ENCODE assay signal across 18 cellular contexts in the genomic region with DNA sequence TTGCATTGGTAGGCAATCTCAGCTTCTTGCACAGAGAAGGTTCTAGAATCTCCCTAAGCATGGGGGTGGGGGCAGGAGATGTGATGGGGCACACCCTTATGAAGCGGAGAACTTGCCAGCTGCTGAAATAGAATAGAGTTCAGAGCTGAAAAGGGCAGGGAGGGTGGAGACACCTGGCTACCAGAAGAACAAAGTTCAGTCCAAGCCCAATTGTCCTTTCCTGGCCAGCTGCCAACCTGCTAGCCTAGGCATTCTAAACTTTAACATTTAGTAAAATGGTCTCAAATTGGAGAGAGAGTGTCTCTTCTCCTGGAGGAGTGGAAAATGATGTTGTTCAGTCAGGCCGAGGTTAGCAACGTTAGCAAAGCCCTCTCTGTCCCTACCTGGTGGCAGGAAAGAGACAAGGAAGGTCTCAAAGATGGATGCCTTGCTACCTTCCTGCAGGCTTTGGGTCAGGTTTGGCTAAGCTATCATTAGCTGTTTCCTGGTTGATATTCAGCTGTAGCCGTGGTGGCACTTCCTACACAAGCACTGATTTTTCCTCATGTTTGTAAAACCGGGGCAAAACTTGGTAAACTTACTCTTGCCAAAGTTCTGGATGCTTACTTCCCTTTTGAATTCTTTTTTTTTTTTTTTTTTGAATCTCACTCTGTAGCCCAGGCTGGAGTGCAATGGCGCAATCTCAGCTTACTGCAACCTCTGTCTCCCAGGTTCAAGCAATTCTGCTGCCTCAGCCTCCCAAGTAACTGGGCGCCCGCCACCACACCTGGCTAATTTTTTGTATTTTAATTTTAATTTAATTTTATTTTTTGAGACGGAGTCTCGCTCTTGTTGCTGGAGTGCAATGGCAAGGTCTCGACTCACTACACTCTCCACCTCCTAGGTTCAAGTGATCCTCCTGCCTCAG. TPM values are rescaled to one million over a fixed set of nuclear protein-coding genes. Genes with fewer than 3 reads are reported as not detected.
A peak's percentile ranks its signal among the peaks of the same experiment; 100 is the strongest.
DNase-seq lines count a peak whose midpoint lies in the region; ATAC-seq and TF ChIP-seq lines count a peak whose summit lies in the region.
"Had no signal": no experiment of that assay in that cellular context is flagged by ENCODE, and none has a peak within 500 bp of the region (broad histone marks: within the 10 kb centered on the region; RNA-seq: fewer than 3 reads in every experiment).

No MANE protein-coding gene starts in this region.

- no peak for TF ChIP-seq CTCF in neutrophil (IDR thresholded peaks at IDR 0.05)

- intact Hi-C loops in activated CD4-positive, alpha-beta memory T cell treated with anti-CD3 and anti-CD28 coated beads for 36 hours (cut with micrococcal nuclease): no loop called here

- ATAC-seq in stimulated activated naive CD8-positive, alpha-beta T cell treated with anti-CD3 and anti-CD28 coated beads, Interleukin-15, amount 100 ng/mL, for 72 hours: no peak
- ATAC-seq: activated naive CD4-positive, alpha-beta T cell treated with anti-CD3 and anti-CD28 coated beads, Interleukin-2, amount 50 U/mL, for 72 hours; WTC11 had no signal

- no peaks in the 10 kb centered on the region for H3K27me3 Mint-ChIP-seq in activated CD4-positive, alpha-beta memory T cell treated with anti-CD3 and anti-CD28 coated beads for 36 hours
- H3K27me3 Mint-ChIP-seq in activated CD4-positive, alpha-beta memory T cell treated with anti-CD3 and anti-CD28 coated beads, Interleukin-2, amount 10 ng/mL, durations not matched to agents 7 days and 5 days: no peaks in the 10 kb centered on the region
- no peaks in the 10 kb centered on the region for H3K27me3 Mint-ChIP-seq in stimulated activated naive CD8-positive, alpha-beta T cell treated with anti-CD3 and anti-CD28 coated beads, Interleukin-15, amount 100 ng/mL, for 72 hours

- H4K20me1 ChIP-seq in Karpas-422 (ENCODE audit: insufficient read depth, low read depth, low read length): no peaks in the 10 kb centered on the region

- H2AFZ ChIP-seq in Karpas-422 (ENCODE audit: low read length): no peak overlapping the region

- H3K4me1 ChIP-seq in Karpas-422 (ENCODE audit: low read length) (no peaks in the 10 kb centered on the region), duodenal mucosa (ENCODE audit: control insufficient read depth in 1 of 2, insufficient read depth in 2 of 2, low read length in 2 of 2) (peaks cover 0 to 3% of the 10 kb centered on the region in 2 donors), neutrophil (ENCODE audit: control insufficient read depth in 1 of 2, insufficient read depth in 1 of 2, low read depth in 1 of 2, low read length in 1 of 2) (peaks cover 9 to 16% of the 10 kb centered on the region in 2 experiments)

- CTCF ChIA-PET in activated CD4-positive, alpha-beta memory T cell treated with anti-CD3 and anti-CD28 coated beads for 36 hours (lab: Charles Lee): interaction anchor here (0.7 to 1.5 kb wide), 2 partner anchors 30 to 582 kb away, joined by 3 read pairs; no protein-coding TSS in a partner anchor
- CTCF ChIA-PET in activated CD4-positive, alpha-beta memory T cell treated with anti-CD3 and anti-CD28 coated beads, Interleukin-2, amount 10 ng/mL, durations not matched to agents 7 days and 5 days (lab: Charles Lee): interaction anchor here (0.7 kb wide), 1 partner anchor 45 kb away, joined by 3 read pairs; no protein-coding TSS in a partner anchor

- H3K36me3 ChIP-seq in Karpas-422 (ENCODE audit: insufficient read depth, low read length) (no peaks in the 10 kb centered on the region), duodenal mucosa (ENCODE audit: control insufficient read depth in 1 of 2, insufficient read depth in 2 of 2, low read length in 2 of 2) (no peaks in the 10 kb centered on the region), neutrophil (no peaks in the 10 kb centered on the region)
- H3K36me3 ChIP-seq: HAP-1 had no signal

- no peak overlapping the region for H3K27ac Mint-ChIP-seq in activated CD4-positive, alpha-beta memory T cell treated with anti-CD3 and anti-CD28 coated beads for 36 hours
- no peak overlapping the region for H3K27ac Mint-ChIP-seq in activated CD4-positive, alpha-beta memory T cell treated with anti-CD3 and anti-CD28 coated beads, Interleukin-2, amount 10 ng/mL, durations not matched to agents 7 days and 5 days
- H3K27ac Mint-ChIP-seq in stimulated activated naive CD8-positive, alpha-beta T cell treated with anti-CD3 and anti-CD28 coated beads, Interleukin-15, amount 100 ng/mL, for 72 hours: no peak overlapping the region
- H3K27ac Mint-ChIP-seq: activated naive CD4-positive, alpha-beta T cell treated with anti-CD3 and anti-CD28 coated beads, Interleukin-2, amount 50 U/mL, for 72 hours; WTC11 had no signal

- H3K9me3 Mint-ChIP-seq in activated CD4-positive, alpha-beta memory T cell treated with anti-CD3 and anti-CD28 coated beads for 36 hours: no peaks in the 10 kb centered on the region
- H3K9me3 Mint-ChIP-seq in activated CD4-positive, alpha-beta memory T cell treated with anti-CD3 and anti-CD28 coated beads, Interleukin-2, amount 10 ng/mL, durations not matched to agents 7 days and 5 days: no peaks in the 10 kb centered on the region
- H3K9me3 Mint-ChIP-seq in stimulated activated naive CD8-positive, alpha-beta T cell treated with anti-CD3 and anti-CD28 coated beads, Interleukin-15, amount 100 ng/mL, for 72 hours: no peaks in the 10 kb centered on the region
- H3K9me3 Mint-ChIP-seq: activated naive CD4-positive, alpha-beta T cell treated with anti-CD3 and anti-CD28 coated beads, Interleukin-2, amount 50 U/mL, for 72 hours had no signal

- H3K36me3 Mint-ChIP-seq in activated CD4-positive, alpha-beta memory T cell treated with anti-CD3 and anti-CD28 coated beads for 36 hours: no peaks in the 10 kb centered on the region
- H3K36me3 Mint-ChIP-seq in activated CD4-positive, alpha-beta memory T cell treated with anti-CD3 and anti-CD28 coated beads, Interleukin-2, amount 10 ng/mL, durations not matched to agents 7 days and 5 days (ENCODE audit: low read depth): no peaks in the 10 kb centered on the region
- H3K36me3 Mint-ChIP-seq: activated naive CD4-positive, alpha-beta T cell treated with anti-CD3 and anti-CD28 coated beads, Interleukin-2, amount 50 U/mL, for 72 hours had no signal

- DNase-seq in activated CD4-positive, alpha-beta memory T cell treated with anti-CD3 and anti-CD28 coated beads for 36 hours: peak; percentile 11
- no peak for DNase-seq in activated CD4-positive, alpha-beta memory T cell treated with anti-CD3 and anti-CD28 coated beads, Interleukin-2, amount 10 ng/mL, durations not matched to agents 7 days and 5 days
- peak; percentile 41 for DNase-seq in Karpas-422
- DNase-seq in stimulated activated naive CD8-positive, alpha-beta T cell treated with anti-CD3 and anti-CD28 coated beads, Interleukin-15, amount 100 ng/mL, for 72 hours: no peak
- no peak for DNase-seq in kidney glomerular epithelial cell (lab: John Stamatoyannopoulos, UW)
- DNase-seq in stimulated activated CD4-positive, alpha-beta T cell treated with anti-CD3 and anti-CD28 coated beads, Interleukin-2, amount 100 ng/mL, for 48 hours: no peak
- DNase-seq: activated CD8-positive, alpha-beta memory T cell treated with anti-CD3 and anti-CD28 coated beads, Interleukin-2, amount 50 U/mL, for 4 hours; DMS79 treated with DMSO at 0.1 percent for 48 hours; Kasumi-1; OCI-M1; stimulated activated CD4-positive, alpha-beta T cell treated with anti-CD3 and anti-CD28 coated beads, Interleukin-15, amount 100 ng/mL, for 24 hours; SW 1271 had no signal

- POLR2A ChIA-PET in activated CD4-positive, alpha-beta memory T cell treated with anti-CD3 and anti-CD28 coated beads for 36 hours (lab: Charles Lee): interaction anchor here (0.6 kb wide), 1 partner anchor 28 kb away, joined by 3 read pairs; no protein-coding TSS in a partner anchor
- POLR2A ChIA-PET in activated CD4-positive, alpha-beta memory T cell treated with anti-CD3 and anti-CD28 coated beads, Interleukin-2, amount 10 ng/mL, durations not matched to agents 7 days and 5 days (lab: Charles Lee): no interaction called here

- H3K4me1 Mint-ChIP-seq in activated CD4-positive, alpha-beta memory T cell treated with anti-CD3 and anti-CD28 coated beads for 36 hours (ENCODE audit: low read depth): no peaks in the 10 kb centered on the region
- H3K4me1 Mint-ChIP-seq in activated CD4-positive, alpha-beta memory T cell treated with anti-CD3 and anti-CD28 coated beads, Interleukin-2, amount 10 ng/mL, durations not matched to agents 7 days and 5 days: peaks cover 1% of the 10 kb centered on the region
- H3K4me1 Mint-ChIP-seq in stimulated activated naive CD8-positive, alpha-beta T cell treated with anti-CD3 and anti-CD28 coated beads, Interleukin-15, amount 100 ng/mL, for 72 hours: no peaks in the 10 kb centered on the region
- H3K4me1 Mint-ChIP-seq: WTC11 had no signal

- H3K4me3 ChIP-seq in Karpas-422 (ENCODE audit: low read length): no peak overlapping the region
- peak overlapping the region in 1 of 2 donors; percentile 15 for H3K4me3 ChIP-seq in duodenal mucosa (ENCODE audit: low read depth in 1 of 2, low read length in 2 of 2)
- peak overlapping the region in 1 of 2 experiments; percentile 7 for H3K4me3 ChIP-seq in neutrophil (ENCODE audit: low read depth in 1 of 2, low read length in 1 of 2)
- H3K4me3 ChIP-seq: HAP-1 had no signal

- H3K4me3 Mint-ChIP-seq in activated CD4-positive, alpha-beta memory T cell treated with anti-CD3 and anti-CD28 coated beads for 36 hours: no peak overlapping the region
- no peak overlapping the region for H3K4me3 Mint-ChIP-seq in activated CD4-positive, alpha-beta memory T cell treated with anti-CD3 and anti-CD28 coated beads, Interleukin-2, amount 10 ng/mL, durations not matched to agents 7 days and 5 days
- H3K4me3 Mint-ChIP-seq in stimulated activated naive CD8-positive, alpha-beta T cell treated with anti-CD3 and anti-CD28 coated beads, Interleukin-15, amount 100 ng/mL, for 72 hours: no peak overlapping the region
- H3K4me3 Mint-ChIP-seq: WTC11 had no signal

- H3K4me2 ChIP-seq in Karpas-422 (ENCODE audit: low read depth, low read length, poor library complexity, severe bottlenecking): no peak overlapping the region

- no peak overlapping the region for H3K9ac ChIP-seq in Karpas-422 (ENCODE audit: low read length)
- H3K9ac ChIP-seq in duodenal mucosa (ENCODE audit: low read depth in 1 of 2, low read length in 2 of 2): peak overlapping the region in 1 of 2 donors; percentile 10

- no peaks in the 10 kb centered on the region for H3K9me2 ChIP-seq in Karpas-422 (replicated peaks; ENCODE audit: insufficient read depth, low read length)

- H3K9me3 ChIP-seq in Karpas-422 (ENCODE audit: low read length) (no peaks in the 10 kb centered on the region), duodenal mucosa (ENCODE audit: control insufficient read depth in 1 of 2, low read length in 2 of 2) (no peaks in the 10 kb centered on the region), neutrophil (no peaks in the 10 kb centered on the region)
- H3K9me3 ChIP-seq: HAP-1 had no signal

- no peak overlapping the region for H3K27ac ChIP-seq in Karpas-422 (ENCODE audit: low read length)
- H3K27ac ChIP-seq in duodenal mucosa (ENCODE audit: low read depth, low read length): peak overlapping the region; percentile 32
- H3K27ac ChIP-seq in neutrophil: peak overlapping the region; percentile 87

- H3K27me3 ChIP-seq in Karpas-422 (ENCODE audit: low read length): no peaks in the 10 kb centered on the region
- H3K27me3 ChIP-seq in duodenal mucosa (ENCODE audit: control insufficient read depth in 1 of 2, insufficient read depth in 2 of 2, low read length in 2 of 2): no peaks in the 10 kb centered on the region
- no peaks in the 10 kb centered on the region for H3K27me3 ChIP-seq in neutrophil

- no peaks in the 10 kb centered on the region for H3K79me2 ChIP-seq in Karpas-422 (ENCODE audit: low read length)

RNA-seq across cellular contexts. Expression of gene NYX, which starts 34.6 kb away (rescaled TPM):
- not detected for total RNA-seq in activated CD4-positive, alpha-beta memory T cell treated with anti-CD3 and anti-CD28 coated beads for 36 hours
- not detected for total RNA-seq in activated CD4-positive, alpha-beta memory T cell treated with anti-CD3 and anti-CD28 coated beads, Interleukin-2, amount 10 ng/mL, durations not matched to agents 7 days and 5 days
- total RNA-seq in Karpas-422 (2014; rRNA removed; shearing (Covaris generic); ENCODE audit: low replicate concordance): not detected in 2 replicates
- total RNA-seq: activated naive CD4-positive, alpha-beta T cell treated with anti-CD3 and anti-CD28 coated beads, Interleukin-2, amount 50 U/mL, for 72 hours; temporal lobe had no signal

Comparison
In these comparisons a context has a peak if more than half of its experiments do, and no peak if none do; other contexts are left out.
1. DNase-seq: peak in activated CD4-positive, alpha-beta memory T cell treated with anti-CD3 and anti-CD28 coated beads for 36 hours (single experiment) and Karpas-422 (single experiment); none in activated CD4-positive, alpha-beta memory T cell treated with anti-CD3 and anti-CD28 coated beads, Interleukin-2, amount 10 ng/mL, durations not matched to agents 7 days and 5 days (single experiment), stimulated activated naive CD8-positive, alpha-beta T cell treated with anti-CD3 and anti-CD28 coated beads, Interleukin-15, amount 100 ng/mL, for 72 hours (0 of 2), kidney glomerular epithelial cell (single experiment) and stimulated activated CD4-positive, alpha-beta T cell treated with anti-CD3 and anti-CD28 coated beads, Interleukin-2, amount 100 ng/mL, for 48 hours (0 of 2).